8 cellular contexts compared by ENCODE assay signal in genomic region chr12:77325505-77325904, GRCh38.
DNase-seq lines count a peak whose midpoint lies in the region; FAIRE-seq and TF ChIP-seq lines count a peak whose summit lies in the region.

No MANE protein-coding gene starts in this region.

- TF ChIP-seq CTCF in nephron progenitor cell (IDR thresholded peaks at IDR 0.05) = no peak

- H3K27ac Mint-ChIP-seq in nephron progenitor cell = no peak overlapping the region

- FAIRE-seq in HTR-8/SVneo (lab: Jason Lieb, UNC) = no peak

- H3K4me3 Mint-ChIP-seq in nephron progenitor cell = peak overlapping the region; percentile 93

- H3K4me1 ChIP-seq in ectodermal cell (ENCODE audit: control insufficient read depth, insufficient read depth, low read length) = no peaks in the 10 kb centered on the region

- H3K27me3 Mint-ChIP-seq in nephron progenitor cell (ENCODE audit: low read depth, poor library complexity) = peaks cover 62% of the 10 kb centered on the region

- H3K27ac ChIP-seq in ectodermal cell (ENCODE audit: insufficient read depth, low read depth, low read length, poor library complexity, severe bottlenecking) = no peak overlapping the region

- H3K36me3 Mint-ChIP-seq in nephron progenitor cell (ENCODE audit: low read depth) = no peaks in the 10 kb centered on the region

- WGBS in ectodermal cell, 2 experiments = 0 to 1% methylated on average over 24 of the region's 24 CpGs

- no peaks in the 10 kb centered on the region for H3K9me3 ChIP-seq in ectodermal cell (ENCODE audit: control insufficient read depth, low read length)

- H3K27me3 ChIP-seq in ectodermal cell (ENCODE audit: control insufficient read depth, insufficient read depth, low read length, poor library complexity, severe bottlenecking) = peaks cover 23% of the 10 kb centered on the region

- H3K9me3 Mint-ChIP-seq in nephron progenitor cell = no peaks in the 10 kb centered on the region

- peaks cover 20% of the 10 kb centered on the region for H3K4me1 Mint-ChIP-seq in nephron progenitor cell

- peak overlapping the region; percentile 55 for H3K4me3 ChIP-seq in ectodermal cell (ENCODE audit: insufficient read depth, low read depth, low read length)

- peak; percentile 32 for DNase-seq in AG20443 (ENCODE audit: low spot score)
- peak; percentile 3 for DNase-seq in HTR-8/SVneo (ENCODE audit: insufficient read length, low spot score)
- DNase-seq in nephron progenitor cell = peak; percentile 58
- DNase-seq in central memory CD4-positive, alpha-beta T cell = no peak
- no peak for DNase-seq in superior temporal gyrus (ENCODE audit: extremely low spot score)
- DNase-seq in activated CD4-positive, CD25-positive, alpha-beta regulatory T cell (lab: John Stamatoyannopoulos, UW) = no peak
- no peak for DNase-seq in NCI-H1694 treated with DMSO at 0.1 percent for 48 hours (lab: John Stamatoyannopoulos, UW)

- H3K36me3 ChIP-seq in ectodermal cell (ENCODE audit: control insufficient read depth, insufficient read depth, low read length) = no peaks in the 10 kb centered on the region

Comparison
In these comparisons a context has a peak if more than half of its experiments do, and no peak if none do; other contexts are left out.
1. DNase-seq: peak in AG20443 (single experiment), HTR-8/SVneo (single experiment) and nephron progenitor cell (single experiment); none in central memory CD4-positive, alpha-beta T cell (single experiment), superior temporal gyrus (single experiment), activated CD4-positive, CD25-positive, alpha-beta regulatory T cell (0 of 4) and NCI-H1694 treated with DMSO at 0.1 percent for 48 hours (single experiment).